ENCODE assay signal across 8 cellular contexts in genomic region chr13:106373304-106373988, GRCh38.
DNase-seq lines count a peak whose midpoint lies in the region; ATAC-seq and TF ChIP-seq lines count a peak whose summit lies in the region.

No MANE protein-coding gene starts in this region.

- H3K27ac Mint-ChIP-seq in CD8-positive, alpha-beta T cell, result no peak overlapping the region

- H3K4me3 Mint-ChIP-seq in CD8-positive, alpha-beta T cell, result no peak overlapping the region

- no peak for TF ChIP-seq POLR2A in stomach (IDR thresholded peaks at IDR 0.05)

- CTCF ChIA-PET in A673 (lab: Charles Lee), result no interaction called here
- CTCF ChIA-PET in CD8-positive, alpha-beta T cell (lab: Charles Lee), result no interaction called here

- TF ChIP-seq CTCF in A673 (conservative IDR thresholded peaks at IDR 0.05; ENCODE audit: low read depth, low read length) (no peak), stomach (IDR thresholded peaks at IDR 0.05) (no peak), GM13977 (IDR thresholded peaks at IDR 0.05; ENCODE audit: extremely low read depth, insufficient read depth, missing control alignments) (no peak)
- TF ChIP-seq CTCF in CD8-positive, alpha-beta T cell (IDR thresholded peaks at IDR 0.05), result no peak

- H3K27ac ChIP-seq in A673 (ENCODE audit: low read depth, low read length, poor library complexity, severe bottlenecking), result no peak overlapping the region
- H3K27ac ChIP-seq in stomach, result no peak overlapping the region
- no peak overlapping the region for H3K27ac ChIP-seq in CD8-positive, alpha-beta T cell (ENCODE audit: low read depth, low read length)

- H3K9me3 ChIP-seq in A673 (ENCODE audit: low read depth, low read length, poor library complexity, severe bottlenecking) (no peaks in the 10 kb centered on the region), stomach (no peaks in the 10 kb centered on the region)
- H3K9me3 ChIP-seq in CD8-positive, alpha-beta T cell (ENCODE audit: low read length), result no peaks in the 10 kb centered on the region

- no peaks in the 10 kb centered on the region for H3K27me3 ChIP-seq in A673 (replicated peaks; ENCODE audit: insufficient read depth, low read depth, low read length, poor library complexity)
- H3K27me3 ChIP-seq in stomach, result no peaks in the 10 kb centered on the region
- no peaks in the 10 kb centered on the region for H3K27me3 ChIP-seq in CD8-positive, alpha-beta T cell (ENCODE audit: insufficient read depth, low read length)

- 39 to 47% (median 43%) methylated on average over 7 of the region's 7 CpGs for WGBS in stomach, 5 donors

- H3K27me3 Mint-ChIP-seq in CD8-positive, alpha-beta T cell (ENCODE audit: low read depth), result peaks cover 5% of the 10 kb centered on the region

- POLR2A ChIA-PET in A673 (lab: Charles Lee; ENCODE audit: low non-redundant PET), result no interaction called here
- POLR2A ChIA-PET in CD8-positive, alpha-beta T cell (lab: Charles Lee), result no interaction called here

- no peaks in the 10 kb centered on the region for H3K4me1 ChIP-seq in A673 (ENCODE audit: insufficient read depth, low read length, poor library complexity, severe bottlenecking)
- peaks cover 0 to 29% (median 8%) of the 10 kb centered on the region in 4 donors for H3K4me1 ChIP-seq in stomach
- H3K4me1 ChIP-seq in CD8-positive, alpha-beta T cell (ENCODE audit: insufficient read depth, low read length), result no peaks in the 10 kb centered on the region

- no TSS peak for BruUV-seq in A673 (replicated peaks; lab: Mats Ljungman, UMichigan)

- DNase-seq in A673 (ENCODE audit: low spot score), result peak; percentile 57
- no peak for DNase-seq in anterior cingulate cortex (lab: John Stamatoyannopoulos, UW)
- DNase-seq in stomach, result no peak
- DNase-seq in GM13977 (ENCODE audit: low spot score), result no peak
- no peak for DNase-seq in CD8-positive, alpha-beta T cell

- in situ Hi-C loops in GM13977 (cut with MboI; ENCODE audit: low pct_unique_long_range_greater_than_20kb, low sequenced_read_pairs, unreplicated experiment), result no loop called here

- no peaks in the 10 kb centered on the region for H3K36me3 Mint-ChIP-seq in CD8-positive, alpha-beta T cell

- H3K4me1 Mint-ChIP-seq in CD8-positive, alpha-beta T cell (ENCODE audit: low read depth), result no peaks in the 10 kb centered on the region

- H3K4me3 ChIP-seq in A673 (ENCODE audit: low read depth, low read length, poor library complexity, severe bottlenecking) (no peak overlapping the region), stomach (no peak overlapping the region)
- H3K4me3 ChIP-seq in CD8-positive, alpha-beta T cell (ENCODE audit: low read depth, low read length), result no peak overlapping the region

- peak; percentile 63 for ATAC-seq in GM19455 (IDR thresholded peaks at IDR 0.05; ENCODE audit: unreplicated experiment)
- ATAC-seq in HG03175 (IDR thresholded peaks at IDR 0.05; ENCODE audit: unreplicated experiment), result peak; percentile 65
- peak; percentile 27; the same call in 2 of the 3 replicates for ATAC-seq in SK-N-SH treated with all-trans-retinoic acid at 6 μM for 48 hours
- ATAC-seq in CD8-positive, alpha-beta T cell, result no peak

- no peak for TF ChIP-seq EP300 in stomach (IDR thresholded peaks at IDR 0.05)

- no peaks in the 10 kb centered on the region for H3K9me3 Mint-ChIP-seq in CD8-positive, alpha-beta T cell

- H3K36me3 ChIP-seq in A673 (ENCODE audit: insufficient read depth, low read length, poor library complexity, severe bottlenecking) (no peaks in the 10 kb centered on the region), stomach (no peaks in the 10 kb centered on the region)
- H3K36me3 ChIP-seq in CD8-positive, alpha-beta T cell (ENCODE audit: insufficient read depth, low read length), result no peaks in the 10 kb centered on the region

- intact Hi-C loops in A673 (cut with micrococcal nuclease; ENCODE audit: unreplicated experiment) (no loop called here), stomach (cut with DNase I; ENCODE audit: low total_unique reads) (no loop called here)
- intact Hi-C loops in CD8-positive, alpha-beta T cell (cut with DNase I, micrococcal nuclease), result no loop called here

TF ChIP-seq in SK-N-SH treated with all-trans-retinoic acid at 6 μM for 48 hours, 23 proteins besides CTCF, POLR2A, EP300 and RAD21:
- TF ChIP-seq PPARA (CRISPR knock-in tag; IDR thresholded peaks at IDR 0.05; ENCODE audit: borderline replicate concordance), result no peak
- no peak for TF ChIP-seq ZFP3 (CRISPR knock-in tag; IDR thresholded peaks at IDR 0.05)
- TF ChIP-seq ESRRG (CRISPR knock-in tag; IDR thresholded peaks at IDR 0.05), result no peak
- TF ChIP-seq ZFP30 (CRISPR knock-in tag; IDR thresholded peaks at IDR 0.05), result no peak
